Comparison of ENCODE assay signal across 14 cellular contexts in genomic region chr6:53928641-53929339, GRCh38.
DNase-seq lines count a peak whose midpoint lies in the region; TF ChIP-seq lines count a peak whose summit lies in the region.
"Had no signal": no experiment of that assay in that cellular context is flagged by ENCODE, and none has a peak within 500 bp of the region (broad histone marks: within the 10 kb centered on the region; RNA-seq: fewer than 3 reads in every experiment).

No MANE protein-coding gene starts in this region.

- H3K4me3 ChIP-seq in BLaER1 (no peak overlapping the region), HEK293 (ENCODE audit: low read depth, low read length) (no peak overlapping the region)

- no peaks in the 10 kb centered on the region for H3K27me3 ChIP-seq in BLaER1

- H3K9ac ChIP-seq in BLaER1 = no peak overlapping the region

- H3K4me2 ChIP-seq in BLaER1 = peak overlapping the region; percentile 77

- CTCF ChIA-PET in HEK293 (lab: Yijun Ruan, JAX) = interaction anchor here (0.5 to 1.6 kb wide), 4 partner anchors 79 to 381 kb away, joined by 3 to 5 read pairs (median 4); partner anchors contain the start of gene LRRC1

- 0 out of 2 replicates have a peak, but pooled peaks cover 7% of the 10 kb centered on the region for H3K9me3 ChIP-seq in BLaER1
- no peaks in the 10 kb centered on the region for H3K9me3 ChIP-seq in HEK293 (ENCODE audit: control insufficient read depth, insufficient read depth, low read depth, low read length)

- no peak for TF ChIP-seq CTCF in HEK293 (tag by site-specific recombination; IDR thresholded peaks at IDR 0.05)

- H3K36me3 ChIP-seq in BLaER1 (no peaks in the 10 kb centered on the region), HEK293 (ENCODE audit: control insufficient read depth in 2 of 2, insufficient read depth in 1 of 2, low read length in 2 of 2) (no peaks in the 10 kb centered on the region; a peak in 1 of 3 replicates)

- H4K20me1 ChIP-seq in BLaER1 = no peaks in the 10 kb centered on the region

- peak; percentile 57 for DNase-seq in astrocyte of the hippocampus (ENCODE audit: low read depth, low spot score)
- DNase-seq in kidney glomerular epithelial cell (lab: John Stamatoyannopoulos, UW) = peak; percentile 19
- no peak for DNase-seq in nucleus accumbens (lab: John Stamatoyannopoulos, UW)
- DNase-seq in activated CD4-positive, CD25-positive, alpha-beta regulatory T cell treated with anti-CD3 and anti-CD28 coated beads, Interleukin-2, amount 50 U/mL, for 72 hours = no peak
- no peak for DNase-seq in HK-2 (ENCODE audit: unreplicated experiment)
- no peak for DNase-seq in NK-92 treated with Interleukin-12 subunit alpha and Interleukin-12 subunit beta, amount 100 ng/mL, for 24 hours (lab: John Stamatoyannopoulos, UW)
- DNase-seq: foreskin melanocyte, HFFc6, islet precursor cell, NCI-H82, retina had no signal

- POLR2A ChIA-PET in HEK293 (lab: Yijun Ruan, JAX) = interaction anchor here (1.4 to 2.7 kb wide), 2 partner anchors 134 to 135 kb away, joined by 3 to 7 read pairs; partner anchors contain the start of gene LRRC1

- H3K27ac ChIP-seq in BLaER1 (no peak overlapping the region), HEK293 (ENCODE audit: extremely low read depth, low read depth, low read length) (no peak overlapping the region)
- H3K27ac ChIP-seq: C4-2B had no signal

- H3K4me1 ChIP-seq in BLaER1 = peaks cover 77% of the 10 kb centered on the region
- H3K4me1 ChIP-seq in HEK293 (ENCODE audit: control insufficient read depth, insufficient read depth, low read length) = peaks cover 6% of the 10 kb centered on the region

TF ChIP-seq in HEK293, 187 proteins besides CTCF, POLR2A, EP300 and RAD21:
- no peak for TF ChIP-seq BCL11B (tag by site-specific recombination; IDR thresholded peaks at IDR 0.05; ENCODE audit: low read depth)
- TF ChIP-seq ZNF701 (tag by site-specific recombination; IDR thresholded peaks at IDR 0.05) = no peak
- no peak for TF ChIP-seq TSHZ1 (tag by site-specific recombination; IDR thresholded peaks at IDR 0.05; ENCODE audit: borderline replicate concordance)
- no peak for TF ChIP-seq GLI2 (tag by site-specific recombination; IDR thresholded peaks at IDR 0.05; ENCODE audit: borderline replicate concordance, low read depth)
- peak; percentile 28; the same call in 1 of the 2 replicates for TF ChIP-seq SP7 (tag by site-specific recombination; IDR thresholded peaks at IDR 0.05)
- TF ChIP-seq ZNF426 (tag by site-specific recombination; IDR thresholded peaks at IDR 0.05) = no peak
- peak; percentile 54; the same call in 1 of the 2 replicates for TF ChIP-seq ZNF362 (tag by site-specific recombination; IDR thresholded peaks at IDR 0.05)
- TF ChIP-seq ZNF580 (tag by site-specific recombination; IDR thresholded peaks at IDR 0.05) = no peak
- TF ChIP-seq ZNF223 (tag by site-specific recombination; IDR thresholded peaks at IDR 0.05) = no peak

Comparison
In these comparisons a context has a peak if more than half of its experiments do, and no peak if none do; other contexts are left out.
1. DNase-seq: peak in astrocyte of the hippocampus (single experiment) and kidney glomerular epithelial cell (single experiment); none in nucleus accumbens (0 of 56), activated CD4-positive, CD25-positive, alpha-beta regulatory T cell treated with anti-CD3 and anti-CD28 coated beads, Interleukin-2, amount 50 U/mL, for 72 hours (single experiment), HK-2 (single experiment) and NK-92 treated with Interleukin-12 subunit alpha and Interleukin-12 subunit beta, amount 100 ng/mL, for 24 hours (single experiment).